Comparison of ENCODE assay signal across 8 cellular contexts in genomic region chr12:50400104-50400637, GRCh38. TPM values are rescaled to one million over a fixed set of nuclear protein-coding genes. Genes with fewer than 3 reads are reported as not detected.
DNase-seq lines count a peak whose midpoint lies in the region; ATAC-seq and TF ChIP-seq lines count a peak whose summit lies in the region.

No MANE protein-coding gene starts in this region.

- H3K9me3 ChIP-seq in iPS-20b (ENCODE audit: insufficient read depth, low read depth, low read length), result no peaks in the 10 kb centered on the region

- POLR2A ChIA-PET in activated CD4-positive, alpha-beta memory T cell treated with anti-CD3 and anti-CD28 coated beads for 36 hours (lab: Charles Lee), result interaction anchor here (0.6 to 1.6 kb wide), 5 partner anchors 177 to 288 kb away, joined by 3 to 6 read pairs (median 4); partner anchors contain the start of gene COX14

- peaks cover 39% of the 10 kb centered on the region for H3K36me3 Mint-ChIP-seq in Calu3 (ENCODE audit: insufficient read depth, unreplicated experiment)
- peaks cover 14% of the 10 kb centered on the region for H3K36me3 Mint-ChIP-seq in activated CD4-positive, alpha-beta memory T cell treated with anti-CD3 and anti-CD28 coated beads for 36 hours

- no peaks in the 10 kb centered on the region for H3K36me3 ChIP-seq in iPS-20b (ENCODE audit: insufficient read depth, low read depth, low read length)

- no peaks in the 10 kb centered on the region for H3K27me3 Mint-ChIP-seq in Calu3 (ENCODE audit: unreplicated experiment)
- no peaks in the 10 kb centered on the region for H3K27me3 Mint-ChIP-seq in activated CD4-positive, alpha-beta memory T cell treated with anti-CD3 and anti-CD28 coated beads for 36 hours

- peaks cover 7% of the 10 kb centered on the region for H3K4me1 ChIP-seq in iPS-20b (ENCODE audit: insufficient read depth, low read length)

- peak overlapping the region; percentile 95 for H3K27ac Mint-ChIP-seq in Calu3 (ENCODE audit: unreplicated experiment)
- H3K27ac Mint-ChIP-seq in activated CD4-positive, alpha-beta memory T cell treated with anti-CD3 and anti-CD28 coated beads for 36 hours, result peak overlapping the region; percentile 95

- ATAC-seq in HG03196 (IDR thresholded peaks at IDR 0.05; ENCODE audit: unreplicated experiment) (peak; percentile 9), HG03432 (IDR thresholded peaks at IDR 0.05; ENCODE audit: unreplicated experiment) (no peak)

- H3K4me1 Mint-ChIP-seq in Calu3 (ENCODE audit: low read depth, unreplicated experiment), result peaks cover 16% of the 10 kb centered on the region
- H3K4me1 Mint-ChIP-seq in activated CD4-positive, alpha-beta memory T cell treated with anti-CD3 and anti-CD28 coated beads for 36 hours (ENCODE audit: low read depth), result peaks cover 22% of the 10 kb centered on the region

- no peaks in the 10 kb centered on the region for H3K27me3 ChIP-seq in iPS-20b (ENCODE audit: insufficient read depth, low read length)

- peak overlapping the region; percentile 94 for H3K4me3 Mint-ChIP-seq in Calu3 (ENCODE audit: low read depth, unreplicated experiment)
- peak overlapping the region; percentile 91 for H3K4me3 Mint-ChIP-seq in activated CD4-positive, alpha-beta memory T cell treated with anti-CD3 and anti-CD28 coated beads for 36 hours

- CTCF ChIA-PET in Calu3 (lab: Charles Lee), result no interaction called here
- CTCF ChIA-PET in activated CD4-positive, alpha-beta memory T cell treated with anti-CD3 and anti-CD28 coated beads for 36 hours (lab: Charles Lee), result interaction anchor here (0.6 to 4.7 kb wide), 2 partner anchors 68 to 289 kb away, joined by 3 to 17 read pairs; partner anchors contain the start of gene COX14

- TF ChIP-seq CTCF in Calu3 (IDR thresholded peaks at IDR 0.05; ENCODE audit: unreplicated experiment), result no peak

- intact Hi-C loops in Calu3 (cut with micrococcal nuclease; ENCODE audit: unreplicated experiment), result loop anchor here (5.0 kb wide), 1 partner anchor 73 kb away; no protein-coding TSS in a partner anchor
- intact Hi-C loops in activated CD4-positive, alpha-beta memory T cell treated with anti-CD3 and anti-CD28 coated beads for 36 hours (cut with micrococcal nuclease), result loop anchor here (1.0 to 10.0 kb wide), 6 partner anchors 42 to 315 kb away; partner anchors contain the start of genes LIMA1 and SMARCD1

- TSS peak; percentile 97 for BruUV-seq in Calu3 (replicated peaks; lab: Mats Ljungman, UMichigan)

- DNase-seq in Calu3, result no peak
- no peak for DNase-seq in activated CD4-positive, alpha-beta memory T cell treated with anti-CD3 and anti-CD28 coated beads for 36 hours
- DNase-seq in kidney glomerular epithelial cell (lab: John Stamatoyannopoulos, UW), result no peak
- no peak for DNase-seq in HCEC 1CT

- peak overlapping the region; percentile 89 for H3K4me3 ChIP-seq in iPS-20b (ENCODE audit: low read length)

- no peaks in the 10 kb centered on the region for H3K9me3 Mint-ChIP-seq in Calu3 (ENCODE audit: low read depth, unreplicated experiment)
- H3K9me3 Mint-ChIP-seq in activated CD4-positive, alpha-beta memory T cell treated with anti-CD3 and anti-CD28 coated beads for 36 hours, result no peaks in the 10 kb centered on the region

- H3K27ac ChIP-seq in iPS-20b (ENCODE audit: low read length) (peak overlapping the region; percentile 77), temporal lobe (ENCODE audit: low read depth, low read length) (peak overlapping the region; percentile 71)

- H3K9ac ChIP-seq in iPS-20b (ENCODE audit: low read depth, low read length), result peak overlapping the region; percentile 93

RNA-seq across cellular contexts. Expression of gene LARP4, which starts 0.5 kb away (rescaled TPM):
- total RNA-seq in Calu3 (2022), result 57.7 and 67.6 TPM in 2 replicates
- total RNA-seq in activated CD4-positive, alpha-beta memory T cell treated with anti-CD3 and anti-CD28 coated beads for 36 hours, result 10 to 100 TPM; 62.2 to 64.0 TPM
- total RNA-seq in temporal lobe, result 67.4 TPM

RNA-seq across cellular contexts. Expression of gene FAM186A, which starts 3.8 kb away (rescaled TPM):
- total RNA-seq in Calu3 (2022) (not detected in 2 replicates), temporal lobe (not detected)
- not detected for total RNA-seq in activated CD4-positive, alpha-beta memory T cell treated with anti-CD3 and anti-CD28 coated beads for 36 hours
